Comparison of ENCODE assay signal across 15 cellular contexts in genomic region chr1:111205724-111206070, GRCh38. TPM values are rescaled to one million over a fixed set of nuclear protein-coding genes. Genes with fewer than 3 reads are reported as not detected.
DNase-seq lines count a peak whose midpoint lies in the region; ATAC-seq, FAIRE-seq and TF ChIP-seq lines count a peak whose summit lies in the region.
"Had no signal": no experiment of that assay in that cellular context is flagged by ENCODE, and none has a peak within 500 bp of the region (broad histone marks: within the 10 kb centered on the region; RNA-seq: fewer than 3 reads in every experiment).

No MANE protein-coding gene starts in this region.

- H3K36me3 Mint-ChIP-seq in T-helper 1 cell treated with Interleukin-12 subunit alpha and Interleukin-12 subunit beta and Interleukin-4 antibody, amounts not matched to agents 30 μg/mL and 1 μg/mL, for 36 hours (ENCODE audit: low read depth) = peaks cover 2% of the 10 kb centered on the region
- H3K36me3 Mint-ChIP-seq in activated naive CD8-positive, alpha-beta T cell treated with anti-CD3 and anti-CD28 coated beads, Interleukin-2, amount 50 U/mL, for 24 hours (ENCODE audit: low read depth) = no peaks in the 10 kb centered on the region
- H3K36me3 Mint-ChIP-seq in natural killer cell = no peaks in the 10 kb centered on the region

- H4K20me1 ChIP-seq in Loucy (ENCODE audit: insufficient read depth, low read length, poor library complexity, severe bottlenecking) = no peaks in the 10 kb centered on the region

- peaks cover 54% of the 10 kb centered on the region for H3K4me1 Mint-ChIP-seq in T-helper 1 cell treated with Interleukin-12 subunit alpha and Interleukin-12 subunit beta and Interleukin-4 antibody, amounts not matched to agents 30 μg/mL and 1 μg/mL, for 36 hours (ENCODE audit: low read depth)
- H3K4me1 Mint-ChIP-seq in activated naive CD8-positive, alpha-beta T cell treated with anti-CD3 and anti-CD28 coated beads, Interleukin-2, amount 50 U/mL, for 24 hours = peaks cover 67% of the 10 kb centered on the region
- H3K4me1 Mint-ChIP-seq in natural killer cell = peaks cover 50 to 55% of the 10 kb centered on the region in 2 donors

- 53 to 62% (median 58%) methylated on average over 2 of the region's 2 CpGs for WGBS in small intestine, 3 donors

- intact Hi-C loops in natural killer cell (cut with micrococcal nuclease) = loop anchor here (10.0 kb wide), 1 partner anchor 549 kb away; the partner anchor contains the start of gene DDX20

- FAIRE-seq in small intestine (lab: Jason Lieb, UNC) = no peak
- FAIRE-seq: astrocyte had no signal

- H3F3A ChIP-seq in Loucy (ENCODE audit: low read depth) = peaks cover 5% of the 10 kb centered on the region; the same call in 1 of the 2 replicates

- H3K27me3 ChIP-seq in Loucy (ENCODE audit: insufficient read depth, low read length, poor library complexity, severe bottlenecking) = no peaks in the 10 kb centered on the region
- no peaks in the 10 kb centered on the region for H3K27me3 ChIP-seq in small intestine (ENCODE audit: control insufficient read depth in 2 of 2, insufficient read depth in 2 of 2, low read length in 2 of 2)
- H3K27me3 ChIP-seq: testis had no signal

- H2AFZ ChIP-seq in Loucy (ENCODE audit: low read length) = no peak overlapping the region

- peak overlapping the region; percentile 75 for H3K9ac ChIP-seq in Loucy (ENCODE audit: low read depth, low read length, poor library complexity, severe bottlenecking)
- H3K9ac ChIP-seq: SK-N-SH had no signal

- peak overlapping the region; percentile 34 for H3K4me2 ChIP-seq in Loucy (ENCODE audit: low read depth, low read length, poor library complexity, severe bottlenecking)
- H3K4me2 ChIP-seq: SK-N-SH had no signal

- no peak for ATAC-seq in activated naive CD8-positive, alpha-beta T cell treated with anti-CD3 and anti-CD28 coated beads, Interleukin-2, amount 50 U/mL, for 24 hours
- ATAC-seq in natural killer cell (no peak), GM19324 (IDR thresholded peaks at IDR 0.05; ENCODE audit: low FRiP score, unreplicated experiment) (no peak)
- ATAC-seq: right cardiac atrium had no signal

- no peak overlapping the region for H3K27ac ChIP-seq in small intestine (ENCODE audit: low read depth in 1 of 2, low read length in 1 of 2)
- H3K27ac ChIP-seq: testis had no signal

- DNase-seq in T-helper 1 cell = no peak
- no peak for DNase-seq in activated naive CD8-positive, alpha-beta T cell treated with anti-CD3 and anti-CD28 coated beads, Interleukin-2, amount 50 U/mL, for 24 hours
- no peak for DNase-seq in natural killer cell
- no peak for DNase-seq in NCI-H1694 (lab: John Stamatoyannopoulos, UW)
- no peak for DNase-seq in small intestine
- DNase-seq: 8988T, NCI-H1105 treated with DMSO at 0.1 percent for 48 hours, NCI-H526 treated with DMSO at 0.1 percent for 48 hours, right cardiac atrium, SK-N-SH, testis had no signal

- TF ChIP-seq CTCF in Loucy (conservative IDR thresholded peaks at IDR 0.05; ENCODE audit: low read length) (no peak), natural killer cell (IDR thresholded peaks at IDR 0.05) (no peak)

- peak overlapping the region; percentile 46 for H3K27ac Mint-ChIP-seq in T-helper 1 cell treated with Interleukin-12 subunit alpha and Interleukin-12 subunit beta and Interleukin-4 antibody, amounts not matched to agents 30 μg/mL and 1 μg/mL, for 36 hours
- H3K27ac Mint-ChIP-seq in activated naive CD8-positive, alpha-beta T cell treated with anti-CD3 and anti-CD28 coated beads, Interleukin-2, amount 50 U/mL, for 24 hours = peak overlapping the region; percentile 10
- peak overlapping the region; percentile 78 to 95 for H3K27ac Mint-ChIP-seq in natural killer cell

- peaks cover 3% of the 10 kb centered on the region for H3K27me3 Mint-ChIP-seq in T-helper 1 cell treated with Interleukin-12 subunit alpha and Interleukin-12 subunit beta and Interleukin-4 antibody, amounts not matched to agents 30 μg/mL and 1 μg/mL, for 36 hours (ENCODE audit: low read depth)
- H3K27me3 Mint-ChIP-seq in activated naive CD8-positive, alpha-beta T cell treated with anti-CD3 and anti-CD28 coated beads, Interleukin-2, amount 50 U/mL, for 24 hours = no peaks in the 10 kb centered on the region
- no peaks in the 10 kb centered on the region for H3K27me3 Mint-ChIP-seq in natural killer cell (ENCODE audit: low read depth in 2 of 2)

- no peaks in the 10 kb centered on the region for H3K79me2 ChIP-seq in Loucy (ENCODE audit: insufficient read depth, low read length)

- no peak overlapping the region for H3K4me3 ChIP-seq in Loucy (ENCODE audit: low read length, poor library complexity, severe bottlenecking)
- H3K4me3 ChIP-seq in small intestine (ENCODE audit: low read depth in 1 of 2, low read length in 2 of 2) = no peak overlapping the region
- H3K4me3 ChIP-seq: testis had no signal

- no peaks in the 10 kb centered on the region for H3K9me2 ChIP-seq in Loucy (replicated peaks; ENCODE audit: low read depth, low read length)
- H3K9me2 ChIP-seq: SK-N-SH had no signal

- H3K9me3 ChIP-seq in Loucy (ENCODE audit: insufficient read depth, low read depth, low read length) = no peaks in the 10 kb centered on the region
- H3K9me3 ChIP-seq in small intestine (ENCODE audit: control insufficient read depth, low read depth) = no peaks in the 10 kb centered on the region
- H3K9me3 ChIP-seq: SK-N-SH, testis had no signal

- no peak overlapping the region for H3K4me3 Mint-ChIP-seq in T-helper 1 cell treated with Interleukin-12 subunit alpha and Interleukin-12 subunit beta and Interleukin-4 antibody, amounts not matched to agents 30 μg/mL and 1 μg/mL, for 36 hours
- no peak overlapping the region for H3K4me3 Mint-ChIP-seq in activated naive CD8-positive, alpha-beta T cell treated with anti-CD3 and anti-CD28 coated beads, Interleukin-2, amount 50 U/mL, for 24 hours
- H3K4me3 Mint-ChIP-seq in natural killer cell = peak overlapping the region; percentile 72

- H3K4me1 ChIP-seq in Loucy (ENCODE audit: insufficient read depth, low read length, poor library complexity, severe bottlenecking) (peaks cover 96% of the 10 kb centered on the region), small intestine (ENCODE audit: control insufficient read depth in 2 of 2, insufficient read depth in 1 of 2, low read depth in 1 of 2, low read length in 1 of 2) (peaks cover 0 to 13% of the 10 kb centered on the region in 2 donors)

- H3K9me3 Mint-ChIP-seq in T-helper 1 cell treated with Interleukin-12 subunit alpha and Interleukin-12 subunit beta and Interleukin-4 antibody, amounts not matched to agents 30 μg/mL and 1 μg/mL, for 36 hours = no peaks in the 10 kb centered on the region
- no peaks in the 10 kb centered on the region for H3K9me3 Mint-ChIP-seq in activated naive CD8-positive, alpha-beta T cell treated with anti-CD3 and anti-CD28 coated beads, Interleukin-2, amount 50 U/mL, for 24 hours
- no peaks in the 10 kb centered on the region for H3K9me3 Mint-ChIP-seq in natural killer cell

- H3K36me3 ChIP-seq in Loucy (ENCODE audit: insufficient read depth, low read length) (no peaks in the 10 kb centered on the region), small intestine (ENCODE audit: control insufficient read depth in 2 of 2, insufficient read depth in 2 of 2, low read length in 2 of 2) (no peaks in the 10 kb centered on the region)

RNA-seq across cellular contexts. Expression of gene DENND2D, which starts 5.3 kb away (rescaled TPM):
- 100 to 1,000 TPM; 203 to 297 (median 203) TPM for total RNA-seq in natural killer cell
- 10 to 100 TPM; 31.3 to 54.6 (median 36.7) TPM for polyA plus RNA-seq in small intestine

RNA-seq across cellular contexts. Expression of gene CHI3L2, which starts 21.8 kb away (rescaled TPM):
- total RNA-seq in natural killer cell = 10 to 100 TPM; 13.5 to 21.1 (median 17.0) TPM
- 1 to 10 TPM; 1.1 to 4.7 (median 1.9) TPM for polyA plus RNA-seq in small intestine
- total RNA-seq: astrocyte had no signal

Comparison
In these comparisons a context has a peak if more than half of its experiments do, and no peak if none do; other contexts are left out.
1. H3K27ac Mint-ChIP-seq: peak in every context shown above with its lines; median percentile 86 in natural killer cell; 46 in T-helper 1 cell treated with Interleukin-12 subunit alpha and Interleukin-12 subunit beta and Interleukin-4 antibody, amounts not matched to agents 30 μg/mL and 1 μg/mL, for 36 hours; 10 in activated naive CD8-positive, alpha-beta T cell treated with anti-CD3 and anti-CD28 coated beads, Interleukin-2, amount 50 U/mL, for 24 hours.